In genomic region chr5:27876071-27876470, GRCh38 we compare ENCODE assay signal across 20 cellular contexts.
"Had no signal": no experiment of that assay in that cellular context is flagged by ENCODE, and none has a peak within 500 bp of the region (broad histone marks: within the 10 kb centered on the region; RNA-seq: fewer than 3 reads in every experiment).

No MANE protein-coding gene starts in this region.

- H3K27me3 ChIP-seq: hepatocyte, sigmoid colon, spleen, upper lobe of right lung had no signal

- ATAC-seq: stimulated activated naive B cell treated with anti-CD40 and anti-IgM and Interleukin-4, amounts not matched to agents 10 μg/mL and 1 μg/mL and 100 μg/mL, for 72 hours; upper lobe of right lung had no signal

- FAIRE-seq: endothelial cell of umbilical vein, islet of Langerhans had no signal

- H3K4me3 ChIP-seq: hepatocyte, lung, sigmoid colon, spleen, upper lobe of right lung had no signal

- H3K79me2 ChIP-seq: hepatocyte had no signal

- H3K27ac ChIP-seq: hepatocyte, sigmoid colon, spleen, upper lobe of right lung had no signal

- H2AFZ ChIP-seq: hepatocyte had no signal

- H3K36me3 ChIP-seq: sigmoid colon, spleen, upper lobe of right lung had no signal

- H3K4me2 ChIP-seq: hepatocyte had no signal

- H3K4me1 ChIP-seq: sigmoid colon, spleen, upper lobe of right lung had no signal

- DNase-seq: activated CD4-positive, alpha-beta memory T cell treated with anti-CD3 and anti-CD28 coated beads, Interleukin-2, amount 10 ng/mL, durations not matched to agents 7 days and 5 days; activated CD4-positive, alpha-beta T cell treated with anti-CD3 and anti-CD28 coated beads for 48 hours; activated CD4-positive, CD25-positive, alpha-beta regulatory T cell; activated naive CD4-positive, alpha-beta T cell treated with Interleukin-2 at 50 U/mL for 16 hours; activated naive CD8-positive, alpha-beta T cell treated with anti-CD3 and anti-CD28 coated beads, Interleukin-2, amount 10 ng/mL, durations not matched to agents 7 days and 5 days; activated T-cell treated with anti-CD3 and anti-CD28 coated beads, Interleukin-2, amount 50 U/mL, for 1 hour; amygdala; cerebellar nuclear complex; dermis blood vessel endothelial cell; effector memory CD4-positive, alpha-beta T cell; nucleus accumbens; posterior cingulate gyrus; sigmoid colon; spleen; stimulated activated naive B cell treated with anti-CD40 and anti-IgM and Interleukin-4, amounts not matched to agents 10 μg/mL and 1 μg/mL and 100 μg/mL, for 72 hours; upper lobe of right lung had no signal
